Comparison of ENCODE assay signal across 28 cellular contexts in the genomic region with DNA sequence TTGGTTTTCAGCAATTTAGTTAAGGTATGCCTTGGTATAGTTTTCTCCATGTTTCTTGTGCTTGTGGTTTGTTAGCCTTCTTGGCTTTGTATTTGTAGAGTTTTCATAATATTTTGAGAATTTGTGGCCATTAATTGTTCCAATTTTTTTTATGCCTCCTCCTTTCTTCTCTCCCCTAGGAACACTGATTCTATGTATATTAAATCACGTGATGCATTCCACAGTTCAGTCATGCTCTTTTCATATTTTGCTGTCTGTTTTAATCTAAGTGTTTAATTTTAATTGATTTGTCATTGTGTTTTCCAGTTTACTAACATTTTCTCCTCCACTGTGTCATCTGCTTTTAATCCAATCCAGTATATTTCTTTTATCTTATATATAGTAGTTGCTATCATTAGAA.
"Had no signal": no experiment of that assay in that cellular context is flagged by ENCODE, and none has a peak within 500 bp of the region (broad histone marks: within the 10 kb centered on the region; RNA-seq: fewer than 3 reads in every experiment).

No MANE protein-coding gene starts in this region.

- H3K9me3 ChIP-seq: colonic mucosa, esophagus muscularis mucosa, esophagus squamous epithelium, gastrocnemius medialis had no signal

- FAIRE-seq: colon, endometrium, endothelial cell of umbilical vein, frontal cortex had no signal

- ATAC-seq: effector memory CD8-positive, alpha-beta T cell; esophagus mucosa; foreskin keratinocyte; gastrocnemius medialis; gastroesophageal sphincter; heart left ventricle; heart right ventricle had no signal

- H3K4me1 ChIP-seq: colonic mucosa, esophagus muscularis mucosa, esophagus squamous epithelium, foreskin keratinocyte, gastrocnemius medialis, gastroesophageal sphincter, heart left ventricle, heart right ventricle had no signal

- H3K36me3 ChIP-seq: colonic mucosa, esophagus muscularis mucosa, esophagus squamous epithelium, gastrocnemius medialis, gastroesophageal sphincter, heart left ventricle, heart right ventricle had no signal

- DNase-seq: colonic mucosa; cortex of kidney; dermis blood vessel endothelial cell; dorsolateral prefrontal cortex; effector CD4-positive, alpha-beta T cell; effector CD8-positive, alpha-beta T cell; effector memory CD4-positive, alpha-beta T cell; effector memory CD8-positive, alpha-beta T cell; endodermal cell; erythroblast; esophagus squamous epithelium; foreskin fibroblast; foreskin keratinocyte; foreskin melanocyte; gastrocnemius medialis; glutamatergic neuron; head of caudate nucleus; heart left ventricle; heart right ventricle had no signal

- H3K27ac ChIP-seq: colonic mucosa, coronary artery, dorsolateral prefrontal cortex, epithelial cell of prostate, esophagus muscularis mucosa, esophagus squamous epithelium, foreskin keratinocyte, gastrocnemius medialis, gastroesophageal sphincter, heart left ventricle, heart right ventricle had no signal

- H3K27me3 ChIP-seq: colonic mucosa, esophagus squamous epithelium, foreskin keratinocyte, gastrocnemius medialis, heart left ventricle had no signal

- H3K4me3 ChIP-seq: colonic mucosa, coronary artery, dorsolateral prefrontal cortex, esophagus muscularis mucosa, esophagus squamous epithelium, gastrocnemius medialis, gastroesophageal sphincter, heart left ventricle, heart right ventricle had no signal
